In the genomic region with DNA sequence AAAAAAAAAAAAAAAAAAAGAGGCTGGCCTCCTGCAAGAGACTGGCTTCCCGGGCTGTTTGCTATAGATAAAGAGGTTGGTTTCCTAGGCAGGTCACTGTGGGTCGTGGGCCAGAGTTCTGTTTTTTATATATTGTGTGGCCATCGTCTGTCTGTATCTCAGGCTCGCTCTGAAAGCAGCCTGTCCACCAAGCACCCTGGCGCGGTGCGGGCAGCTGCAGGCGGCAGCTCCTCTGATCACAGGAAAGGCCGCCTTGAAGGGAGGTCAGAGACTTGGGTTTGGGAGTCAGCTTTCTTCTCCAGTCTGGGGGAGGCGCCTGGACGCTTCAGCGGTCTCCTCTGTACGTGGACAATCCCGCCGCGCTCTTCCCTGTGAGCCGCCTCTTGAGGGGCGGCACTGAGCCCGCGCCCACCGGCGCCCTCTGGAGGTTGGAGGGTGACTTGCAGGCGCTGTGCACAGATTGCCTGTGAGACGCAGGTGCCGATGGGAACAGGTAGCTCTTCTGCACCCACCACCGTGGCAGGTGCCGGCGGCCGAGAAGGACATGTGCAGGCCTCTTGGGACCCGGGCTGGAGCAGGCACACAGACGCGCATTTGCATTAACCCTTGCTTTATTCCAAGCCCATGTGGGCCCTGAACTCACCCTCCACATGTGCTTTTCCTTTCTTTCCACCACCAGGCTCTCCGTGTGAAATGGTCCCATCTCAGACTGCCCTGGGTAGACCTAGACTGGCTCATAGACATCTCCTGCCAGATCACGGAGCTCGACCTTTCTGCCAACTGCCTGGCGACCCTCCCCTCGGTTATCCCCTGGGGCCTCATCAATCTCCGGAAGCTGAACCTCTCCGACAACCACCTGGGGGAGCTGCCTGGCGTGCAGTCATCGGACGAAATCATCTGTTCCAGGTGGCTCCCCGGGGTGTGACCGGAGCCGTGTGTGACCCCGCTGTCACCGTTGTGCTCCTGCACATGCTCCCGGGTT, we compare ENCODE assay signal across 8 cellular contexts.
DNase-seq lines count a peak whose midpoint lies in the region; TF ChIP-seq lines count a peak whose summit lies in the region.

No MANE protein-coding gene starts in this region.

- H3K9me2 ChIP-seq in MM.1S (replicated peaks; ENCODE audit: insufficient read depth, low read length) (no peaks in the 10 kb centered on the region), SK-N-SH (no peaks in the 10 kb centered on the region)

- 43% methylated on average over 31 of the region's 48 CpGs for WGBS in SK-N-SH (ENCODE audit: low lambda C conversion rate)
- WGBS in trophoblast cell (ENCODE audit: extremely low coverage, insufficient coverage, insufficient read length), result no CpG with 5 or more reads among the region's 48 CpGs
- 30 to 41% methylated on average over 37 to 41 of the region's 48 CpGs for WGBS in tibial nerve, 2 donors

- TF ChIP-seq POLR2A in tibial nerve (IDR thresholded peaks at IDR 0.05), result no peak

- H2AFZ ChIP-seq in MM.1S (ENCODE audit: low read length) (peak overlapping the region; percentile 54), SK-N-SH (ENCODE audit: low read depth) (peak overlapping the region; percentile 89), trophoblast cell (ENCODE audit: insufficient read depth, low read length, poor library complexity) (peak overlapping the region; percentile 32)

- H3K18ac ChIP-seq in trophoblast cell (ENCODE audit: low read length), result peak overlapping the region; percentile 42

- TF ChIP-seq EP300 in SK-N-SH (IDR thresholded peaks at IDR 0.05; ENCODE audit: borderline replicate concordance in 1 of 2, low read depth in 1 of 2, low read length in 1 of 2) (no peak), tibial nerve (IDR thresholded peaks at IDR 0.05) (peak in 1 of 2 donors; percentile 9)

- H3K4me3 ChIP-seq in MM.1S (ENCODE audit: low read length), result peak overlapping the region; percentile 60
- peak overlapping the region; percentile 43 to 59 for H3K4me3 ChIP-seq in SK-N-SH (ENCODE audit: low read depth in 2 of 2, low read length in 1 of 2)
- peak overlapping the region; percentile 64 for H3K4me3 ChIP-seq in trophoblast cell (ENCODE audit: low read depth, low read length)
- H3K4me3 ChIP-seq in tibial nerve, result peak overlapping the region; percentile 24 to 52 (median 38)

- H3K27me3 ChIP-seq in MM.1S (replicated peaks; ENCODE audit: insufficient read depth, low read length) (no peaks in the 10 kb centered on the region), SK-N-SH (ENCODE audit: insufficient read depth) (no peaks in the 10 kb centered on the region), trophoblast cell (ENCODE audit: insufficient read depth, low read length) (no peaks in the 10 kb centered on the region), tibial nerve (no peaks in the 10 kb centered on the region)

- H4K12ac ChIP-seq in trophoblast cell (ENCODE audit: low read depth, low read length), result peak overlapping the region; percentile 75

- H4K91ac ChIP-seq in trophoblast cell (ENCODE audit: low read depth, low read length), result peak overlapping the region; percentile 45

- TF ChIP-seq CTCF in MM.1S (IDR thresholded peaks at IDR 0.05; ENCODE audit: low read length), result peak; percentile 95
- peak; percentile 92 for TF ChIP-seq CTCF in SK-N-SH (IDR thresholded peaks at IDR 0.05)
- peak; percentile 92 to 99 (median 98) for TF ChIP-seq CTCF in tibial nerve (IDR thresholded peaks at IDR 0.05)

- H3K79me1 ChIP-seq in trophoblast cell (ENCODE audit: low read length), result no peaks in the 10 kb centered on the region

- peak overlapping the region; percentile 61; the same call in 1 of the 2 replicates for H3K4me2 ChIP-seq in MM.1S (ENCODE audit: low read depth, low read length)
- H3K4me2 ChIP-seq in SK-N-SH, result peak overlapping the region; percentile 73
- H3K4me2 ChIP-seq in trophoblast cell (ENCODE audit: low read length), result peak overlapping the region; percentile 92

- no peak overlapping the region for H3K27ac Mint-ChIP-seq in activated naive CD4-positive, alpha-beta T cell treated with anti-CD3 and anti-CD28 coated beads, Interleukin-2, amount 50 U/mL, for 24 hours

- H2AK5ac ChIP-seq in trophoblast cell (ENCODE audit: low read length), result no peak overlapping the region

- no peaks in the 10 kb centered on the region for H3K9me3 Mint-ChIP-seq in activated naive CD4-positive, alpha-beta T cell treated with anti-CD3 and anti-CD28 coated beads, Interleukin-2, amount 50 U/mL, for 24 hours

- no peaks in the 10 kb centered on the region for H3F3A ChIP-seq in MM.1S (ENCODE audit: insufficient read depth, low read length)
- peaks cover 5% of the 10 kb centered on the region for H3F3A ChIP-seq in SK-N-SH (replicated peaks; ENCODE audit: insufficient read depth)

- H2BK12ac ChIP-seq in trophoblast cell (ENCODE audit: low read length), result no peak overlapping the region

- H3K36me3 ChIP-seq in MM.1S (replicated peaks; ENCODE audit: insufficient read depth, low read length), result no peaks in the 10 kb centered on the region
- H3K36me3 ChIP-seq in SK-N-SH (replicated peaks in 1 of 2; ENCODE audit: control insufficient read depth in 1 of 2, insufficient read depth in 2 of 2, low read length in 1 of 2), result no peaks in the 10 kb centered on the region
- no peaks in the 10 kb centered on the region for H3K36me3 ChIP-seq in trophoblast cell (ENCODE audit: control insufficient read depth in 1 of 2, insufficient read depth in 2 of 2, low read length in 2 of 2)
- H3K36me3 ChIP-seq in tibial nerve, result peaks cover 0 to 8% (median 0%) of the 10 kb centered on the region in 3 donors

- peak; percentile 60 for TF ChIP-seq RAD21 in SK-N-SH (IDR thresholded peaks at IDR 0.05; ENCODE audit: low read length)

- no peaks in the 10 kb centered on the region for H3K36me3 Mint-ChIP-seq in activated naive CD4-positive, alpha-beta T cell treated with anti-CD3 and anti-CD28 coated beads, Interleukin-2, amount 50 U/mL, for 24 hours

- no peak overlapping the region for H2BK5ac ChIP-seq in trophoblast cell (ENCODE audit: low read depth, low read length, poor library complexity)

- peak overlapping the region; percentile 88 for H3K4me3 Mint-ChIP-seq in activated naive CD4-positive, alpha-beta T cell treated with anti-CD3 and anti-CD28 coated beads, Interleukin-2, amount 50 U/mL, for 24 hours

- peak; percentile 70 for DNase-seq in GDM1 (lab: John Stamatoyannopoulos, UW)
- DNase-seq in HCEC 1CT, result peak; percentile 32
- DNase-seq in MM.1S, result peak; percentile 80
- peak; percentile 89 for DNase-seq in SK-N-SH
- peak; percentile 93 for DNase-seq in cardiac septum (ENCODE audit: low spot score)
- DNase-seq in trophoblast cell, result peak; percentile 86 to 94
- peak; percentile 60 to 66 for DNase-seq in tibial nerve (ENCODE audit: low spot score in 2 of 2)

- no peaks in the 10 kb centered on the region for H3K9me3 ChIP-seq in MM.1S (replicated peaks; ENCODE audit: insufficient read depth, low read length)
- no peaks in the 10 kb centered on the region for H3K9me3 ChIP-seq in SK-N-SH
- peaks cover 2% of the 10 kb centered on the region for H3K9me3 ChIP-seq in trophoblast cell (ENCODE audit: insufficient read depth, low read depth, low read length)
- no peaks in the 10 kb centered on the region for H3K9me3 ChIP-seq in tibial nerve

- peak overlapping the region; percentile 19 for H3K4ac ChIP-seq in trophoblast cell (ENCODE audit: low read depth, low read length)

- peaks cover 8% of the 10 kb centered on the region; the same call in 1 of the 2 replicates for H3K4me1 ChIP-seq in MM.1S (ENCODE audit: low read length)
- peaks cover 0 to 4% of the 10 kb centered on the region in 2 experiments; a peak in 1 of 4 replicates for H3K4me1 ChIP-seq in SK-N-SH (ENCODE audit: control insufficient read depth in 1 of 2, insufficient read depth in 2 of 2, low read depth in 1 of 2, low read length in 1 of 2)
- H3K4me1 ChIP-seq in trophoblast cell (ENCODE audit: control insufficient read depth in 1 of 2, insufficient read depth in 2 of 2, low read length in 2 of 2), result no peaks in the 10 kb centered on the region
- peaks cover 0 to 18% (median 0%) of the 10 kb centered on the region in 4 donors for H3K4me1 ChIP-seq in tibial nerve

- no peak overlapping the region for H3K27ac ChIP-seq in MM.1S (ENCODE audit: low read length)
- H3K27ac ChIP-seq in SK-N-SH (ENCODE audit: low read depth in 2 of 2, low read length in 1 of 2), result no peak overlapping the region; a peak in 1 of 4 replicates
- H3K27ac ChIP-seq in trophoblast cell (ENCODE audit: low read depth, low read length), result no peak overlapping the region
- no peak overlapping the region for H3K27ac ChIP-seq in tibial nerve

- H4K8ac ChIP-seq in trophoblast cell (ENCODE audit: low read depth, low read length), result peak overlapping the region; percentile 85

- POLR2A ChIA-PET in SK-N-SH (lab: Yijun Ruan, JAX), result interaction anchor here (0.6 to 1.6 kb wide), 4 partner anchors 15 to 244 kb away, joined by 3 to 5 read pairs (median 4); a partner anchor contains a TSS

- H3K9ac ChIP-seq in MM.1S (ENCODE audit: low read length) (no peak overlapping the region; the same call in 1 of the 2 replicates), SK-N-SH (peak overlapping the region; percentile 29; the same call in 1 of the 2 replicates), trophoblast cell (ENCODE audit: low read length) (peak overlapping the region; percentile 79)

- no peaks in the 10 kb centered on the region for H3K79me2 ChIP-seq in MM.1S (ENCODE audit: low read length)
- no peaks in the 10 kb centered on the region for H3K79me2 ChIP-seq in SK-N-SH (ENCODE audit: insufficient read depth)
- H3K79me2 ChIP-seq in trophoblast cell (ENCODE audit: control insufficient read depth, insufficient read depth, low read length, poor library complexity), result peaks cover 2% of the 10 kb centered on the region

- H4K20me1 ChIP-seq in MM.1S (ENCODE audit: insufficient read depth, low read length) (no peaks in the 10 kb centered on the region), SK-N-SH (ENCODE audit: insufficient read depth) (0 out of 2 replicates have a peak, but pooled peaks cover 4% of the 10 kb centered on the region)

- H3K14ac ChIP-seq in trophoblast cell (ENCODE audit: low read length), result peak overlapping the region; percentile 77

- intact Hi-C loops in cardiac septum (cut with DNase I), result loop anchor here (10.0 kb wide), 1 partner anchor 654 kb away; no protein-coding TSS in a partner anchor

- H3K27me3 Mint-ChIP-seq in activated naive CD4-positive, alpha-beta T cell treated with anti-CD3 and anti-CD28 coated beads, Interleukin-2, amount 50 U/mL, for 24 hours, result no peaks in the 10 kb centered on the region

- CTCF ChIA-PET in SK-N-SH (lab: Yijun Ruan, JAX), result interaction anchor here (0.6 to 5.6 kb wide), 131 partner anchors 7 to 1077 kb away, joined by 3 to 156 read pairs (median 5); a partner anchor contains a TSS

- H3K4me1 Mint-ChIP-seq in activated naive CD4-positive, alpha-beta T cell treated with anti-CD3 and anti-CD28 coated beads, Interleukin-2, amount 50 U/mL, for 24 hours, result peaks cover 17% of the 10 kb centered on the region

- H3K23ac ChIP-seq in trophoblast cell (ENCODE audit: low read length), result no peak overlapping the region

- no peak overlapping the region for H2BK120ac ChIP-seq in trophoblast cell (ENCODE audit: insufficient read depth, low read length, poor library complexity)

Comparison
In these comparisons a context has a peak if more than half of its experiments do, and no peak if none do; other contexts are left out.
1. DNase-seq: peak in every context shown above with its lines; median percentile 93 in cardiac septum; 90 in trophoblast cell; 89 in SK-N-SH; 80 in MM.1S; 70 in GDM1; 63 in tibial nerve; 32 in HCEC 1CT.
2. H2AFZ ChIP-seq: peak in every context shown above with its lines; median percentile 89 in SK-N-SH; 54 in MM.1S; 32 in trophoblast cell.